10 cellular contexts compared by ENCODE assay signal in the genomic region with DNA sequence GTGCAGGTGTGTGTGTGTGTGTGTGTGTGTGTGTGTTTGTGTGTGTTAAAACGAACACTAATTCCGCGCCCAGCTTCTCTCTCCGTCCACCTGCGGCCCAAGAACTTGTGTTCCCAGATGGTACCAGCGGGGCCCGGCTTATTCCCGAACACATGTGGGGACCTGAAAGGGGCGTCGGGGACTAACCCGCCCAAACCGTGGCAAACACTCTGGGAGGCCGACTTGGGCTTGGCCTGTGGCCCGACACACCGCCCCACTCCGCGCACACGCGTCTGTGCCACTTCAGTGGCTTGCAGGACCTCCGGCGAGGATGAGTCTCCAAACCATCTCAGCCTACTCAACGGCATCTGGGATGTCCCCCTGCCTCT. TPM values are rescaled to one million over a fixed set of nuclear protein-coding genes. Genes with fewer than 3 reads are reported as not detected.
DNase-seq lines count a peak whose midpoint lies in the region; ATAC-seq and TF ChIP-seq lines count a peak whose summit lies in the region.
"Had no signal": no experiment of that assay in that cellular context is flagged by ENCODE, and none has a peak within 500 bp of the region (broad histone marks: within the 10 kb centered on the region; RNA-seq: fewer than 3 reads in every experiment).

No MANE protein-coding gene starts in this region.

- no peak overlapping the region for H3K27ac Mint-ChIP-seq in CD8-positive, alpha-beta T cell

- DNase-seq in CD8-positive, alpha-beta T cell, result no peak
- DNase-seq in SJSA1 (ENCODE audit: low read depth in 1 of 2, low spot score in 2 of 2) (no peak), globus pallidus (ENCODE audit: low spot score) (peak; percentile 47), prostate gland (ENCODE audit: low spot score) (no peak), GM13977 (ENCODE audit: low spot score) (no peak), NCI-H2107 (lab: John Stamatoyannopoulos, UW) (no peak), SKM-1 treated with dmso at 0.1 percent for 144 hours (lab: John Stamatoyannopoulos, UW; ENCODE audit: unreplicated experiment) (no peak), lower leg skin (ENCODE audit: low spot score in 2 of 2) (no peak)
- DNase-seq: activated CD4-positive, alpha-beta T cell treated with anti-CD3 and anti-CD28 coated beads for 1 hour had no signal

- H3K4me3 ChIP-seq in CD8-positive, alpha-beta T cell (ENCODE audit: low read depth, low read length), result no peak overlapping the region
- peak overlapping the region; percentile 53 for H3K4me3 ChIP-seq in SJSA1
- peak overlapping the region; percentile 32 to 44 for H3K4me3 ChIP-seq in prostate gland
- no peak overlapping the region for H3K4me3 ChIP-seq in lower leg skin (ENCODE audit: low read depth, poor library complexity, severe bottlenecking)

- H3K4me1 ChIP-seq in CD8-positive, alpha-beta T cell (ENCODE audit: insufficient read depth, low read length), result peaks cover 9% of the 10 kb centered on the region
- H3K4me1 ChIP-seq in SJSA1 (replicated peaks) (peaks cover 34% of the 10 kb centered on the region), prostate gland (replicated peaks) (no peaks in the 10 kb centered on the region)

- peaks cover 7% of the 10 kb centered on the region for H3K27me3 ChIP-seq in CD8-positive, alpha-beta T cell (ENCODE audit: insufficient read depth, low read length)
- H3K27me3 ChIP-seq in SJSA1 (replicated peaks) (no peaks in the 10 kb centered on the region), prostate gland (replicated peaks; ENCODE audit: insufficient read depth) (peaks cover 4% of the 10 kb centered on the region)

- H3K4me3 Mint-ChIP-seq in CD8-positive, alpha-beta T cell, result peak overlapping the region; percentile 66

- peaks cover 43% of the 10 kb centered on the region for H3K27me3 Mint-ChIP-seq in CD8-positive, alpha-beta T cell (ENCODE audit: low read depth)

- H3K27ac ChIP-seq in CD8-positive, alpha-beta T cell (ENCODE audit: low read depth, low read length), result no peak overlapping the region
- H3K27ac ChIP-seq in SJSA1, result no peak overlapping the region
- H3K27ac ChIP-seq in prostate gland, result peak overlapping the region; percentile 48 to 53
- H3K27ac ChIP-seq: epithelial cell of prostate had no signal

- ATAC-seq in CD8-positive, alpha-beta T cell, result no peak

- 14% methylated on average over 17 of the region's 22 CpGs for WGBS in prostate gland
- 32 to 40% methylated on average over 22 of the region's 22 CpGs for WGBS in lower leg skin, 2 donors

- no peaks in the 10 kb centered on the region for H3K36me3 Mint-ChIP-seq in CD8-positive, alpha-beta T cell

- in situ Hi-C loops in GM13977 (cut with MboI; ENCODE audit: low pct_unique_long_range_greater_than_20kb, low sequenced_read_pairs, unreplicated experiment), result no loop called here

- no peak for TF ChIP-seq CTCF in CD8-positive, alpha-beta T cell (IDR thresholded peaks at IDR 0.05)
- TF ChIP-seq CTCF in prostate gland (IDR thresholded peaks at IDR 0.05) (no peak), GM13977 (IDR thresholded peaks at IDR 0.05; ENCODE audit: extremely low read depth, insufficient read depth, missing control alignments) (no peak), lower leg skin (IDR thresholded peaks at IDR 0.05) (no peak)

- CTCF ChIA-PET in CD8-positive, alpha-beta T cell (lab: Charles Lee), result interaction anchor here (0.7 kb wide), 1 partner anchor 10 kb away, joined by 3 read pairs; no protein-coding TSS in a partner anchor

- H3K9me3 ChIP-seq in CD8-positive, alpha-beta T cell (ENCODE audit: low read length), result no peaks in the 10 kb centered on the region
- H3K9me3 ChIP-seq in SJSA1 (replicated peaks), result no peaks in the 10 kb centered on the region
- no peaks in the 10 kb centered on the region for H3K9me3 ChIP-seq in prostate gland

- intact Hi-C loops in CD8-positive, alpha-beta T cell (cut with DNase I, micrococcal nuclease), result no loop called here
- intact Hi-C loops in prostate gland (cut with DNase I), result no loop called here
- intact Hi-C loops in lower leg skin (cut with DNase I; ENCODE audit: low total_unique reads), result no loop called here

- H3K9me3 Mint-ChIP-seq in CD8-positive, alpha-beta T cell, result peaks cover 2% of the 10 kb centered on the region

- H3K4me1 Mint-ChIP-seq in CD8-positive, alpha-beta T cell (ENCODE audit: low read depth), result peaks cover 26% of the 10 kb centered on the region

- H3K36me3 ChIP-seq in CD8-positive, alpha-beta T cell (ENCODE audit: insufficient read depth, low read length), result no peaks in the 10 kb centered on the region
- H3K36me3 ChIP-seq in SJSA1, result no peaks in the 10 kb centered on the region
- no peaks in the 10 kb centered on the region for H3K36me3 ChIP-seq in prostate gland

- TF ChIP-seq POLR2A in prostate gland (IDR thresholded peaks at IDR 0.05) (no peak), lower leg skin (IDR thresholded peaks at IDR 0.05) (no peak)

- POLR2A ChIA-PET in CD8-positive, alpha-beta T cell (lab: Charles Lee), result no interaction called here

RNA-seq across cellular contexts. Expression of gene HHIP, which starts 0.9 kb away (rescaled TPM):
- not detected for total RNA-seq in CD8-positive, alpha-beta T cell
- total RNA-seq in SJSA1 (2014; rRNA removed; shearing (Covaris generic)), result 8.8 and 15.9 TPM in 2 replicates
- total RNA-seq in prostate gland (1 to 10 TPM in 1 of 2 donors, under 1 TPM in 1; 0.82 to 7.2 TPM), lower leg skin (under 1 TPM in 2 of 4 donors, not detected in 2; 0.03 to 0.04 TPM)

Comparison
In these comparisons a context has a peak if more than half of its experiments do, and no peak if none do; other contexts are left out.
1. H3K27ac ChIP-seq: peak in prostate gland (2 of 2); none in CD8-positive, alpha-beta T cell (single experiment) and SJSA1 (single experiment).
2. H3K4me3 ChIP-seq: peak in SJSA1 (single experiment) and prostate gland (2 of 2); none in CD8-positive, alpha-beta T cell (single experiment) and lower leg skin (single experiment).